In genomic region chr4:6273661-6273990, GRCh38 we compare ENCODE assay signal across 12 cellular contexts. TPM values are rescaled to one million over a fixed set of nuclear protein-coding genes. Genes with fewer than 3 reads are reported as not detected.
DNase-seq lines count a peak whose midpoint lies in the region; ATAC-seq and TF ChIP-seq lines count a peak whose summit lies in the region.
"Had no signal": no experiment of that assay in that cellular context is flagged by ENCODE, and none has a peak within 500 bp of the region (broad histone marks: within the 10 kb centered on the region; RNA-seq: fewer than 3 reads in every experiment).

No MANE protein-coding gene starts in this region.

- no peak overlapping the region for H3K9ac ChIP-seq in duodenal mucosa (ENCODE audit: low read depth in 1 of 2, low read length in 2 of 2)

- peaks cover 37% of the 10 kb centered on the region for H3K4me1 Mint-ChIP-seq in mesothelial cell of epicardium
- peaks cover 43% of the 10 kb centered on the region for H3K4me1 Mint-ChIP-seq in type B pancreatic cell (ENCODE audit: unreplicated experiment)
- peaks cover 9 to 21% of the 10 kb centered on the region in 2 donors for H3K4me1 Mint-ChIP-seq in natural killer cell

- TF ChIP-seq CTCF in RWPE1 (conservative IDR thresholded peaks at IDR 0.05; ENCODE audit: low read depth): no peak
- no peak for TF ChIP-seq CTCF in mesothelial cell of epicardium (IDR thresholded peaks at IDR 0.05; ENCODE audit: unreplicated experiment)
- no peak for TF ChIP-seq CTCF in type B pancreatic cell (conservative IDR thresholded peaks at IDR 0.05)
- TF ChIP-seq CTCF in natural killer cell (IDR thresholded peaks at IDR 0.05): no peak

- H3K4me3 Mint-ChIP-seq in mesothelial cell of epicardium (peak overlapping the region; percentile 3), type B pancreatic cell (peak overlapping the region; percentile 71), natural killer cell (no peak overlapping the region)

- POLR2A ChIA-PET in RWPE1 (lab: Yijun Ruan, JAX; ENCODE audit: low non-redundant PET): no interaction called here

- H3K27me3 ChIP-seq in duodenal mucosa (ENCODE audit: control insufficient read depth in 1 of 2, insufficient read depth in 2 of 2, low read length in 2 of 2): no peaks in the 10 kb centered on the region

- H3K27me3 Mint-ChIP-seq in mesothelial cell of epicardium (ENCODE audit: low read depth) (no peaks in the 10 kb centered on the region), type B pancreatic cell (no peaks in the 10 kb centered on the region), natural killer cell (ENCODE audit: low read depth in 2 of 2) (peaks cover 0 to 8% of the 10 kb centered on the region in 2 donors)

- peak overlapping the region in 1 of 2 donors; percentile 19 for H3K4me3 ChIP-seq in duodenal mucosa (ENCODE audit: low read depth in 1 of 2, low read length in 2 of 2)
- H3K4me3 ChIP-seq: mucosa of descending colon had no signal

- CTCF ChIA-PET in RWPE1 (lab: Yijun Ruan, JAX): no interaction called here

- H3K36me3 ChIP-seq in duodenal mucosa (ENCODE audit: control insufficient read depth in 1 of 2, insufficient read depth in 2 of 2, low read length in 2 of 2): peaks cover 0 to 2% of the 10 kb centered on the region in 2 donors

- H3K9me3 ChIP-seq in duodenal mucosa (ENCODE audit: control insufficient read depth in 1 of 2, low read length in 2 of 2): no peaks in the 10 kb centered on the region
- H3K9me3 ChIP-seq: mucosa of descending colon had no signal

- peaks cover 67 to 72% of the 10 kb centered on the region in 2 donors for H3K4me1 ChIP-seq in duodenal mucosa (ENCODE audit: control insufficient read depth in 1 of 2, insufficient read depth in 2 of 2, low read length in 2 of 2)

- DNase-seq in RWPE1 (ENCODE audit: low spot score) (no peak), mesothelial cell of epicardium (ENCODE audit: low spot score in 2 of 2, unreplicated experiment in 2 of 2) (no peak), type B pancreatic cell (ENCODE audit: extremely low spot score, unreplicated experiment) (no peak), COLO829 (ENCODE audit: low spot score) (no peak), NCI-H524 treated with DMSO at 0.1 percent for 48 hours (lab: John Stamatoyannopoulos, UW) (no peak), natural killer cell (no peak)
- DNase-seq: activated naive CD4-positive, alpha-beta T cell treated with anti-CD3 and anti-CD28 coated beads, Interleukin-2, amount 50 U/mL, for 16 hours; GF-D8; NCI-H1105; stimulated activated CD4-positive, alpha-beta T cell treated with anti-CD3 and anti-CD28 coated beads, Interleukin-4, amount 100 ng/mL, for 1 hour had no signal

- H3K36me3 Mint-ChIP-seq in mesothelial cell of epicardium (no peaks in the 10 kb centered on the region), type B pancreatic cell (no peaks in the 10 kb centered on the region), natural killer cell (no peaks in the 10 kb centered on the region)

- ATAC-seq in natural killer cell: no peak
- ATAC-seq: mucosa of descending colon had no signal

- H3K9me3 Mint-ChIP-seq in mesothelial cell of epicardium (no peaks in the 10 kb centered on the region), type B pancreatic cell (no peaks in the 10 kb centered on the region), natural killer cell (no peaks in the 10 kb centered on the region)

- H3K27ac Mint-ChIP-seq in mesothelial cell of epicardium (peak overlapping the region; percentile 84), type B pancreatic cell (peak overlapping the region; percentile 53), natural killer cell (no peak overlapping the region)

- H3K27ac ChIP-seq in RWPE1: peak overlapping the region; percentile 58
- peak overlapping the region; percentile 50 for H3K27ac ChIP-seq in duodenal mucosa (ENCODE audit: low read depth, low read length)

- intact Hi-C loops in natural killer cell (cut with micrococcal nuclease): no loop called here

RNA-seq across cellular contexts. Expression of gene WFS1, which starts 4.0 kb away (rescaled TPM):
- total RNA-seq in mesothelial cell of epicardium (31.5 to 35.5 TPM (median 34.2 TPM) in 3 replicates), type B pancreatic cell (ENCODE audit: low replicate concordance) (41.1 and 48.7 TPM in 2 replicates), natural killer cell (1 to 10 TPM; 3.0 to 5.6 (median 3.5) TPM)

Comparison
In these comparisons a context has a peak if more than half of its experiments do, and no peak if none do; other contexts are left out.
1. H3K27ac Mint-ChIP-seq: peak in mesothelial cell of epicardium (single experiment) and type B pancreatic cell (single experiment); none in natural killer cell (0 of 2).